In the genomic region with DNA sequence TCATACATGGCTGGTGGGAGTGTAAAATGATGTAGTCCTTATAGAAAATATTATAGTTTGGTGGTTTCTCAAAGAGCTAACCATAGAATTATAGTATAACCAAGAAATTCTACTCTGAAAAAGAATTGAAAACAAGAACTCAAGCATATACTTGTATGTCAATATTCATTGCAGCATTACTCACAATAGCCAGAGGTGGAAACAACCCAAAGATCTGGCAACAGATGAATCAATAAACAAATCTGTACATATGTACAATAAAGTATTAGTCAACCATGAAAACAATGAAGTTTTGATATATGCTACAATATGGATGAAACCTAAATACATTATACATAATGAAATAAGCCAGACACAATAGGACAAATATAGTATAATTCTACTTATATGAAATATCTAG, we compare ENCODE assay signal across 30 cellular contexts. TPM values are rescaled to one million over a fixed set of nuclear protein-coding genes. Genes with fewer than 3 reads are reported as not detected.
"Had no signal": no experiment of that assay in that cellular context is flagged by ENCODE, and none has a peak within 500 bp of the region (broad histone marks: within the 10 kb centered on the region; RNA-seq: fewer than 3 reads in every experiment).

No MANE protein-coding gene starts in this region.

- H3K36me3 Mint-ChIP-seq: activated CD4-positive, alpha-beta memory T cell treated with anti-CD3 and anti-CD28 coated beads for 36 hours; activated naive CD4-positive, alpha-beta T cell treated with anti-CD3 and anti-CD28 coated beads, Interleukin-2, amount 10 ng/mL, durations not matched to agents 7 days and 5 days; activated naive CD8-positive, alpha-beta T cell; brain; WTC11 had no signal

- H3K4me1 Mint-ChIP-seq: activated CD4-positive, alpha-beta T cell treated with anti-CD3 and anti-CD28 coated beads for 36 hours; activated CD4-positive, alpha-beta T cell treated with anti-CD3 and anti-CD28 coated beads, Interleukin-2, amount 10 ng/mL, durations not matched to agents 7 days and 5 days; activated naive CD4-positive, alpha-beta T cell treated with anti-CD3 and anti-CD28 coated beads, Interleukin-2, amount 10 ng/mL, durations not matched to agents 7 days and 5 days; activated naive CD8-positive, alpha-beta T cell treated with anti-CD3 and anti-CD28 coated beads, Interleukin-2, amount 50 U/mL, for 24 hours had no signal

- H3K4me3 Mint-ChIP-seq: activated CD4-positive, alpha-beta memory T cell treated with anti-CD3 and anti-CD28 coated beads for 36 hours; activated CD4-positive, alpha-beta T cell treated with anti-CD3 and anti-CD28 coated beads for 36 hours; activated CD4-positive, alpha-beta T cell treated with anti-CD3 and anti-CD28 coated beads, Interleukin-2, amount 10 ng/mL, durations not matched to agents 7 days and 5 days; activated naive CD4-positive, alpha-beta T cell treated with anti-CD3 and anti-CD28 coated beads, Interleukin-2, amount 10 ng/mL, durations not matched to agents 7 days and 5 days; activated naive CD8-positive, alpha-beta T cell; activated naive CD8-positive, alpha-beta T cell treated with anti-CD3 and anti-CD28 coated beads, Interleukin-2, amount 50 U/mL, for 24 hours; activated T-cell treated with anti-CD3 and anti-CD28 coated beads, Interleukin-2, amount 50 U/mL, for 4 hours; activated T-helper 1 cell treated with anti-CD3 and anti-CD28 coated beads, Interleukin-12 subunit alpha, Interleukin-12 subunit beta, Interleukin-2, Interleukin-4 antibody, amounts not matched to agents 30 ng/mL and 10 ng/mL and 1 ng/mL, durations not matched to agents 14 hours and 24 hours and 36 hours; brain; WTC11 had no signal

- ATAC-seq: activated CD4-positive, alpha-beta T cell treated with anti-CD3 and anti-CD28 coated beads for 36 hours; activated CD4-positive, CD25-positive, alpha-beta regulatory T cell treated with anti-CD3 and anti-CD28 coated beads, Interleukin-2, amount 50 U/mL, for 24 hours; activated naive CD8-positive, alpha-beta T cell treated with anti-CD3 and anti-CD28 coated beads, Interleukin-2, amount 50 U/mL, for 24 hours; activated T-cell treated with anti-CD3 and anti-CD28 coated beads, Interleukin-2, amount 50 U/mL, for 4 hours; WTC11 had no signal

- DNase-seq: activated CD4-positive, alpha-beta memory T cell treated with anti-CD3 and anti-CD28 coated beads for 36 hours; activated CD4-positive, alpha-beta T cell treated with anti-CD3 and anti-CD28 coated beads for 36 hours; activated CD4-positive, alpha-beta T cell treated with anti-CD3 and anti-CD28 coated beads, Interleukin-2, amount 10 ng/mL, durations not matched to agents 7 days and 5 days; activated CD8-positive, alpha-beta memory T cell treated with anti-CD3 and anti-CD28 coated beads, Interleukin-2, amount 50 U/mL, for 4 hours; activated naive CD4-positive, alpha-beta T cell treated with anti-CD3 and anti-CD28 coated beads, Interleukin-2, amount 10 ng/mL, durations not matched to agents 7 days and 5 days; activated naive CD8-positive, alpha-beta T cell treated with anti-CD3 and anti-CD28 coated beads, Interleukin-2, amount 50 U/mL, for 24 hours; activated T-cell treated with anti-CD3 and anti-CD28 coated beads for 4 hours; activated T-cell treated with anti-CD3 and anti-CD28 coated beads, Interleukin-2, amount 50 U/mL, for 4 hours; anterior cingulate cortex; central memory CD4-positive, alpha-beta T cell; Karpas-422; KBM-7; MM.1S; MV-4-11; NCI-H1092; NCI-H1436 treated with DMSO at 0.1 percent for 48 hours; NCI-H1694 treated with DMSO at 0.1 percent for 48 hours; NCI-H2029; NCI-H345; NCI-H524 treated with DMSO at 0.1 percent for 48 hours; SHP77; SJCRH30 had no signal

- H3K27ac ChIP-seq: SJCRH30, SK-N-MC had no signal

- H3K27me3 ChIP-seq: SJCRH30 had no signal

- H3K4me1 ChIP-seq: SJCRH30 had no signal

- H3K4me3 ChIP-seq: SJCRH30, SK-N-MC had no signal

- H3K27me3 Mint-ChIP-seq: activated CD4-positive, alpha-beta T cell treated with anti-CD3 and anti-CD28 coated beads for 36 hours had no signal

- H3K9me3 Mint-ChIP-seq: activated CD4-positive, alpha-beta memory T cell treated with anti-CD3 and anti-CD28 coated beads for 36 hours; activated CD4-positive, alpha-beta T cell treated with anti-CD3 and anti-CD28 coated beads, Interleukin-2, amount 10 ng/mL, durations not matched to agents 7 days and 5 days; activated naive CD4-positive, alpha-beta T cell treated with anti-CD3 and anti-CD28 coated beads, Interleukin-2, amount 10 ng/mL, durations not matched to agents 7 days and 5 days; activated naive CD8-positive, alpha-beta T cell treated with anti-CD3 and anti-CD28 coated beads, Interleukin-2, amount 50 U/mL, for 24 hours; activated T-cell treated with anti-CD3 and anti-CD28 coated beads, Interleukin-2, amount 50 U/mL, for 4 hours; activated T-helper 1 cell treated with anti-CD3 and anti-CD28 coated beads, Interleukin-12 subunit alpha, Interleukin-12 subunit beta, Interleukin-2, Interleukin-4 antibody, amounts not matched to agents 30 ng/mL and 10 ng/mL and 1 ng/mL, durations not matched to agents 14 hours and 24 hours and 36 hours; brain; WTC11 had no signal

- H3K9me3 ChIP-seq: SJCRH30 had no signal

- H3K36me3 ChIP-seq: SJCRH30 had no signal

- H3K27ac Mint-ChIP-seq: activated CD4-positive, alpha-beta memory T cell treated with anti-CD3 and anti-CD28 coated beads for 36 hours; activated CD4-positive, alpha-beta T cell treated with anti-CD3 and anti-CD28 coated beads for 36 hours; activated CD4-positive, alpha-beta T cell treated with anti-CD3 and anti-CD28 coated beads, Interleukin-2, amount 10 ng/mL, durations not matched to agents 7 days and 5 days; activated naive CD4-positive, alpha-beta T cell treated with anti-CD3 and anti-CD28 coated beads, Interleukin-2, amount 10 ng/mL, durations not matched to agents 7 days and 5 days; activated naive CD8-positive, alpha-beta T cell; activated naive CD8-positive, alpha-beta T cell treated with anti-CD3 and anti-CD28 coated beads, Interleukin-2, amount 50 U/mL, for 24 hours; activated T-helper 1 cell treated with anti-CD3 and anti-CD28 coated beads, Interleukin-12 subunit alpha, Interleukin-12 subunit beta, Interleukin-2, Interleukin-4 antibody, amounts not matched to agents 30 ng/mL and 10 ng/mL and 1 ng/mL, durations not matched to agents 14 hours and 24 hours and 36 hours; WTC11 had no signal

RNA-seq across cellular contexts. Expression of gene XCL1, which starts 29.7 kb away (rescaled TPM):
- total RNA-seq: cerebellum, NCI-H460 had no signal
